Comparison of ENCODE assay signal across 8 cellular contexts in the genomic region with DNA sequence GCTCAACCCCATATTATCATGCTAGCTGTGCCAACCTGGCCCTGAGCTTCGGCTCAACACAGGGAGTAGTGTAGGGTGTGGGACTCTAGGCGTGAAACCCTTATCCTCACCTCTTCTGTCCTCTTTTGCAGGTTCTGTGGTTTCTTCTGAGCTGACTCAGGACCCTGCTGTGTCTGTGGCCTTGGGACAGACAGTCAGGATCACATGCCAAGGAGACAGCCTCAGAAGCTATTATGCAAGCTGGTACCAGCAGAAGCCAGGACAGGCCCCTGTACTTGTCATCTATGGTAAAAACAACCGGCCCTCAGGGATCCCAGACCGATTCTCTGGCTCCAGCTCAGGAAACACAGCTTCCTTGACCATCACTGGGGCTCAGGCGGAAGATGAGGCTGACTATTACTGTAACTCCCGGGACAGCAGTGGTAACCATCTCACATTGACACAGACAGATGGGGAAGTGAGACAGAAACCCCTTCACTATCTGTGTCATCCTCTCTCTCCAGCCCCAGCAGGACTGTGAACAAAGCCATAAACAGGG.
DNase-seq lines count a peak whose midpoint lies in the region; ATAC-seq and TF ChIP-seq lines count a peak whose summit lies in the region.

No MANE protein-coding gene starts in this region.

- intact Hi-C loops in heart left ventricle (cut with DNase I) = no loop called here

- H3K27ac ChIP-seq in heart left ventricle (peak overlapping the region in 2 of 12 donors; percentile 37 to 92), WERI-Rb-1 (no peak overlapping the region)

- no peak overlapping the region for H3K4me3 ChIP-seq in GM06990 (replicated peaks; ENCODE audit: low read depth, low read length)
- H3K4me3 ChIP-seq in heart left ventricle = no peak overlapping the region
- H3K4me3 ChIP-seq in WERI-Rb-1 (ENCODE audit: low read depth, low read length) = no peak overlapping the region

- DNase-seq in GM06990 (ENCODE audit: extremely low read depth, insufficient read length) = peak; percentile 50
- DNase-seq in NAMALWA (ENCODE audit: low spot score) = peak; percentile 48
- DNase-seq in heart left ventricle = no peak
- no peak for DNase-seq in WERI-Rb-1
- no peak for DNase-seq in AG08395 (ENCODE audit: low spot score)
- no peak for DNase-seq in epidermal melanocyte (ENCODE audit: insufficient read length, low spot score)
- DNase-seq in iPS-NIHi7 (ENCODE audit: extremely low spot score) = no peak

- WGBS in heart left ventricle, 4 donors = 69 to 77% (median 73%) methylated on average over 6 of the region's 6 CpGs

- TF ChIP-seq CTCF in GM06990 (IDR thresholded peaks at IDR 0.05; ENCODE audit: insufficient read depth, low read length, poor library complexity, severe bottlenecking) (no peak), heart left ventricle (IDR thresholded peaks at IDR 0.05) (no peak), WERI-Rb-1 (IDR thresholded peaks at IDR 0.05; ENCODE audit: low read depth, low read length) (no peak)

- H3K9me3 ChIP-seq in heart left ventricle (no peaks in the 10 kb centered on the region), WERI-Rb-1 (ENCODE audit: severe bottlenecking) (no peaks in the 10 kb centered on the region)

- ATAC-seq in GM21526 (IDR thresholded peaks at IDR 0.05; ENCODE audit: low FRiP score, unreplicated experiment) (peak; percentile 50), heart left ventricle (peak in 3 of 4 donors; percentile 24 to 83 (median 70))

- no peaks in the 10 kb centered on the region for H3K36me3 ChIP-seq in GM06990 (ENCODE audit: control insufficient read depth, insufficient read depth, low read length)
- H3K36me3 ChIP-seq in heart left ventricle = no peaks in the 10 kb centered on the region
- H3K36me3 ChIP-seq in WERI-Rb-1 = no peaks in the 10 kb centered on the region

- no peak for TF ChIP-seq POLR2A in heart left ventricle (IDR thresholded peaks at IDR 0.05)

- H3K4me1 ChIP-seq in heart left ventricle = peaks cover 0 to 22% (median 0%) of the 10 kb centered on the region in 12 donors

- H3K27me3 ChIP-seq in GM06990 (replicated peaks; ENCODE audit: control insufficient read depth, insufficient read depth, low read length) (no peaks in the 10 kb centered on the region), heart left ventricle (peaks cover 0 to 30% (median 0%) of the 10 kb centered on the region in 9 donors), WERI-Rb-1 (ENCODE audit: insufficient read depth, low read depth, severe bottlenecking) (no peaks in the 10 kb centered on the region)

Comparison
In these comparisons a context has a peak if more than half of its experiments do, and no peak if none do; other contexts are left out.
1. DNase-seq: peak in GM06990 (single experiment) and NAMALWA (single experiment); none in heart left ventricle (0 of 5), WERI-Rb-1 (single experiment), AG08395 (single experiment), epidermal melanocyte (single experiment) and iPS-NIHi7 (single experiment).